In the genomic region with DNA sequence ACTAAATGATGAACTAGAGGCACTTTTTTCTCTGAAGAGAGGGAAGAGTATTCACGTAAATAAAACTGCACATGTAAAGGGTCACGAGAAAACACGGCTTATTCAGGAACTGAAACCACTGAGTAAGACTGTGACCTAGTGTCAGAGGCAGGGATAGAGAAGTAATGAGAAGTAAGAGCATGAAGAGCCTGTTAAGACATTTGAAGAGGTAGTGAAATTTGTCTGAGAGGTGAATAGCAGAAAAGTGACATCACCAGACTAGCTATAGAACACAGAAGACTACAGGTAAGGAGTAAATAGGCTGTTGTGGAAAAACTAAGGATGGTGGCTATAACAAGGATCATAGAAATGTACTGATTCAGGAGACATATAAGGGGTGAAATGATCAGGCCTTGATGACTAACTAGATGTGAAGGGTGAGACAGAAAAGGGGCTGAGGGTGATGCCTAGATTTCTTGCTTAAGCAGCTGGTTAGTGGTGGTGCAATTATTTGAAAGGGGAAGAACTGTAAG, we compare ENCODE assay signal across 9 cellular contexts.
A peak's percentile ranks its signal among the peaks of the same experiment; 100 is the strongest.
DNase-seq lines count a peak whose midpoint lies in the region; ATAC-seq and TF ChIP-seq lines count a peak whose summit lies in the region.
"Had no signal": no experiment of that assay in that cellular context is flagged by ENCODE, and none has a peak within 500 bp of the region (broad histone marks: within the 10 kb centered on the region; RNA-seq: fewer than 3 reads in every experiment).

No MANE protein-coding gene starts in this region.

- peaks cover 33% of the 10 kb centered on the region for H3K36me3 Mint-ChIP-seq in activated CD8-positive, alpha-beta T cell treated with anti-CD3 and anti-CD28 coated beads for 36 hours (ENCODE audit: low read depth)
- H3K36me3 Mint-ChIP-seq in activated CD8-positive, alpha-beta T cell treated with anti-CD3 and anti-CD28 coated beads, Interleukin-2, amount 10 ng/mL, durations not matched to agents 7 days and 5 days (ENCODE audit: low read depth), result peaks cover 44% of the 10 kb centered on the region
- peaks cover 67% of the 10 kb centered on the region for H3K36me3 Mint-ChIP-seq in stimulated activated naive CD8-positive, alpha-beta T cell treated with anti-CD3 and anti-CD28 coated beads, Interleukin-15, Interleukin-2, amounts not matched to agents 100 ng/mL and 50 ng/mL, for 24 hours (ENCODE audit: low read depth)
- H3K36me3 Mint-ChIP-seq in progenitor cell of endocrine pancreas (ENCODE audit: insufficient read depth), result peaks cover 43% of the 10 kb centered on the region
- no peaks in the 10 kb centered on the region for H3K36me3 Mint-ChIP-seq in Calu3 (ENCODE audit: insufficient read depth, unreplicated experiment)

- H3K27me3 Mint-ChIP-seq in activated CD8-positive, alpha-beta T cell treated with anti-CD3 and anti-CD28 coated beads for 36 hours, result no peaks in the 10 kb centered on the region
- H3K27me3 Mint-ChIP-seq in activated CD8-positive, alpha-beta T cell treated with anti-CD3 and anti-CD28 coated beads, Interleukin-2, amount 10 ng/mL, durations not matched to agents 7 days and 5 days (ENCODE audit: low read depth), result no peaks in the 10 kb centered on the region
- H3K27me3 Mint-ChIP-seq in stimulated activated naive CD8-positive, alpha-beta T cell treated with anti-CD3 and anti-CD28 coated beads, Interleukin-15, Interleukin-2, amounts not matched to agents 100 ng/mL and 50 ng/mL, for 24 hours, result no peaks in the 10 kb centered on the region
- H3K27me3 Mint-ChIP-seq in progenitor cell of endocrine pancreas (no peaks in the 10 kb centered on the region), Calu3 (ENCODE audit: unreplicated experiment) (no peaks in the 10 kb centered on the region)

- H3K79me2 ChIP-seq in SU-DHL-6 (ENCODE audit: insufficient read depth, low read length), result no peaks in the 10 kb centered on the region

- peak overlapping the region; percentile 67 for H3K27ac Mint-ChIP-seq in activated CD8-positive, alpha-beta T cell treated with anti-CD3 and anti-CD28 coated beads for 36 hours
- no peak overlapping the region for H3K27ac Mint-ChIP-seq in activated CD8-positive, alpha-beta T cell treated with anti-CD3 and anti-CD28 coated beads, Interleukin-2, amount 10 ng/mL, durations not matched to agents 7 days and 5 days
- H3K27ac Mint-ChIP-seq in stimulated activated naive CD8-positive, alpha-beta T cell treated with anti-CD3 and anti-CD28 coated beads, Interleukin-15, Interleukin-2, amounts not matched to agents 100 ng/mL and 50 ng/mL, for 24 hours, result peak overlapping the region; percentile 47
- H3K27ac Mint-ChIP-seq in progenitor cell of endocrine pancreas (no peak overlapping the region), Calu3 (ENCODE audit: unreplicated experiment) (no peak overlapping the region)

- peak; percentile 92 for ATAC-seq in activated CD8-positive, alpha-beta T cell treated with anti-CD3 and anti-CD28 coated beads for 36 hours
- ATAC-seq in activated CD8-positive, alpha-beta T cell treated with anti-CD3 and anti-CD28 coated beads, Interleukin-2, amount 10 ng/mL, durations not matched to agents 7 days and 5 days, result no peak
- ATAC-seq in HG03025 (IDR thresholded peaks at IDR 0.05; ENCODE audit: low FRiP score, unreplicated experiment), result peak; percentile 100

- TF ChIP-seq POLR2A in esophagus muscularis mucosa (IDR thresholded peaks at IDR 0.05; ENCODE audit: low read depth), result no peak

- intact Hi-C loops in activated CD8-positive, alpha-beta T cell treated with anti-CD3 and anti-CD28 coated beads for 36 hours (cut with micrococcal nuclease), result no loop called here
- intact Hi-C loops in esophagus muscularis mucosa (cut with DNase I) (no loop called here), Calu3 (cut with micrococcal nuclease; ENCODE audit: unreplicated experiment) (no loop called here)

- TF ChIP-seq CTCF in activated CD8-positive, alpha-beta T cell treated with anti-CD3 and anti-CD28 coated beads for 36 hours (IDR thresholded peaks at IDR 0.05), result no peak
- TF ChIP-seq CTCF in SU-DHL-6 (IDR thresholded peaks at IDR 0.05; ENCODE audit: insufficient read depth, low read length, poor library complexity, severe bottlenecking) (no peak), esophagus muscularis mucosa (IDR thresholded peaks at IDR 0.05) (no peak), progenitor cell of endocrine pancreas (IDR thresholded peaks at IDR 0.05; ENCODE audit: unreplicated experiment) (no peak), Calu3 (IDR thresholded peaks at IDR 0.05; ENCODE audit: unreplicated experiment) (no peak)

- H3K27me3 ChIP-seq in SU-DHL-6 (ENCODE audit: low read length) (no peaks in the 10 kb centered on the region), esophagus muscularis mucosa (no peaks in the 10 kb centered on the region)
- H3K27me3 ChIP-seq: SJSA1 had no signal

- H3K4me3 Mint-ChIP-seq in activated CD8-positive, alpha-beta T cell treated with anti-CD3 and anti-CD28 coated beads for 36 hours, result no peak overlapping the region
- H3K4me3 Mint-ChIP-seq in activated CD8-positive, alpha-beta T cell treated with anti-CD3 and anti-CD28 coated beads, Interleukin-2, amount 10 ng/mL, durations not matched to agents 7 days and 5 days, result no peak overlapping the region
- peak overlapping the region; percentile 1 for H3K4me3 Mint-ChIP-seq in stimulated activated naive CD8-positive, alpha-beta T cell treated with anti-CD3 and anti-CD28 coated beads, Interleukin-15, Interleukin-2, amounts not matched to agents 100 ng/mL and 50 ng/mL, for 24 hours
- no peak overlapping the region for H3K4me3 Mint-ChIP-seq in progenitor cell of endocrine pancreas (ENCODE audit: low read depth)
- H3K4me3 Mint-ChIP-seq in Calu3 (ENCODE audit: low read depth, unreplicated experiment), result no peak overlapping the region

- BruUV-seq in Calu3 (replicated peaks; lab: Mats Ljungman, UMichigan), result no TSS peak

- peaks cover 6% of the 10 kb centered on the region for H3F3A ChIP-seq in SU-DHL-6 (ENCODE audit: insufficient read depth)

- DNase-seq in activated CD8-positive, alpha-beta T cell treated with anti-CD3 and anti-CD28 coated beads for 36 hours, result no peak
- no peak for DNase-seq in activated CD8-positive, alpha-beta T cell treated with anti-CD3 and anti-CD28 coated beads, Interleukin-2, amount 10 ng/mL, durations not matched to agents 7 days and 5 days
- DNase-seq in esophagus muscularis mucosa (ENCODE audit: extremely low spot score) (no peak), progenitor cell of endocrine pancreas (ENCODE audit: low spot score, unreplicated experiment) (no peak), Calu3 (no peak)

- 83% methylated on average over 3 of the region's 3 CpGs for WGBS in esophagus muscularis mucosa

- H2AFZ ChIP-seq in SU-DHL-6 (ENCODE audit: low read depth, low read length, severe bottlenecking), result no peak overlapping the region

- peak overlapping the region; percentile 65 for H3K27ac ChIP-seq in SU-DHL-6 (ENCODE audit: low read depth, low read length)
- peak overlapping the region in 2 of 4 donors; percentile 7 to 12 for H3K27ac ChIP-seq in esophagus muscularis mucosa (replicated peaks in 1 of 4)
- H3K27ac ChIP-seq: SJSA1 had no signal

- no peak overlapping the region for H3K9ac ChIP-seq in SU-DHL-6 (ENCODE audit: low read length)

- H3K36me3 ChIP-seq in SU-DHL-6 (ENCODE audit: low read length) (peaks cover 28% of the 10 kb centered on the region), esophagus muscularis mucosa (peaks cover 20 to 75% (median 28%) of the 10 kb centered on the region in 4 donors)

- no peaks in the 10 kb centered on the region for H4K20me1 ChIP-seq in SU-DHL-6 (ENCODE audit: low read depth, low read length)

- H3K9me3 ChIP-seq in SU-DHL-6 (ENCODE audit: insufficient read depth, low read length) (no peaks in the 10 kb centered on the region), esophagus muscularis mucosa (no peaks in the 10 kb centered on the region)
- H3K9me3 ChIP-seq: SJSA1 had no signal

- CTCF ChIA-PET in activated CD8-positive, alpha-beta T cell treated with anti-CD3 and anti-CD28 coated beads for 36 hours (lab: Charles Lee), result no interaction called here
- CTCF ChIA-PET in activated CD8-positive, alpha-beta T cell treated with anti-CD3 and anti-CD28 coated beads, Interleukin-2, amount 10 ng/mL, durations not matched to agents 7 days and 5 days (lab: Charles Lee), result no interaction called here
- CTCF ChIA-PET in Calu3 (lab: Charles Lee), result no interaction called here

- POLR2A ChIA-PET in activated CD8-positive, alpha-beta T cell treated with anti-CD3 and anti-CD28 coated beads for 36 hours (lab: Charles Lee), result no interaction called here
- POLR2A ChIA-PET in activated CD8-positive, alpha-beta T cell treated with anti-CD3 and anti-CD28 coated beads, Interleukin-2, amount 10 ng/mL, durations not matched to agents 7 days and 5 days (lab: Charles Lee), result no interaction called here

- H3K9me2 ChIP-seq in SU-DHL-6 (replicated peaks; ENCODE audit: insufficient read depth, low read length), result no peaks in the 10 kb centered on the region

- H3K9me3 Mint-ChIP-seq in activated CD8-positive, alpha-beta T cell treated with anti-CD3 and anti-CD28 coated beads for 36 hours, result no peaks in the 10 kb centered on the region
- no peaks in the 10 kb centered on the region for H3K9me3 Mint-ChIP-seq in activated CD8-positive, alpha-beta T cell treated with anti-CD3 and anti-CD28 coated beads, Interleukin-2, amount 10 ng/mL, durations not matched to agents 7 days and 5 days (ENCODE audit: insufficient read depth)
- no peaks in the 10 kb centered on the region for H3K9me3 Mint-ChIP-seq in stimulated activated naive CD8-positive, alpha-beta T cell treated with anti-CD3 and anti-CD28 coated beads, Interleukin-15, Interleukin-2, amounts not matched to agents 100 ng/mL and 50 ng/mL, for 24 hours
- H3K9me3 Mint-ChIP-seq in progenitor cell of endocrine pancreas (ENCODE audit: low read depth) (no peaks in the 10 kb centered on the region), Calu3 (ENCODE audit: low read depth, unreplicated experiment) (no peaks in the 10 kb centered on the region)

- TF ChIP-seq EP300 in esophagus muscularis mucosa (IDR thresholded peaks at IDR 0.05), result no peak

- H3K4me1 ChIP-seq in esophagus muscularis mucosa, result peaks cover 0 to 12% (median 8%) of the 10 kb centered on the region in 4 donors
- H3K4me1 ChIP-seq: SJSA1 had no signal

- peaks cover 30% of the 10 kb centered on the region for H3K4me1 Mint-ChIP-seq in activated CD8-positive, alpha-beta T cell treated with anti-CD3 and anti-CD28 coated beads for 36 hours (ENCODE audit: low read depth)
- peaks cover 5% of the 10 kb centered on the region for H3K4me1 Mint-ChIP-seq in activated CD8-positive, alpha-beta T cell treated with anti-CD3 and anti-CD28 coated beads, Interleukin-2, amount 10 ng/mL, durations not matched to agents 7 days and 5 days (ENCODE audit: low read depth)
- H3K4me1 Mint-ChIP-seq in stimulated activated naive CD8-positive, alpha-beta T cell treated with anti-CD3 and anti-CD28 coated beads, Interleukin-15, Interleukin-2, amounts not matched to agents 100 ng/mL and 50 ng/mL, for 24 hours (ENCODE audit: low read depth), result peaks cover 29% of the 10 kb centered on the region
- H3K4me1 Mint-ChIP-seq in progenitor cell of endocrine pancreas (ENCODE audit: low read depth) (no peaks in the 10 kb centered on the region), Calu3 (ENCODE audit: low read depth, unreplicated experiment) (no peaks in the 10 kb centered on the region)

- H3K4me3 ChIP-seq in SU-DHL-6 (ENCODE audit: insufficient read depth, low read length, poor library complexity, severe bottlenecking) (no peak overlapping the region), esophagus muscularis mucosa (no peak overlapping the region)
- H3K4me3 ChIP-seq: SJSA1 had no signal

- peak overlapping the region; percentile 58 for H3K4me2 ChIP-seq in SU-DHL-6 (ENCODE audit: low read depth, low read length, poor library complexity, severe bottlenecking)

Comparison
In these comparisons a context has a peak if more than half of its experiments do, and no peak if none do; other contexts are left out.
1. H3K27ac Mint-ChIP-seq: peak in activated CD8-positive, alpha-beta T cell treated with anti-CD3 and anti-CD28 coated beads for 36 hours (single experiment) and stimulated activated naive CD8-positive, alpha-beta T cell treated with anti-CD3 and anti-CD28 coated beads, Interleukin-15, Interleukin-2, amounts not matched to agents 100 ng/mL and 50 ng/mL, for 24 hours (single experiment); none in activated CD8-positive, alpha-beta T cell treated with anti-CD3 and anti-CD28 coated beads, Interleukin-2, amount 10 ng/mL, durations not matched to agents 7 days and 5 days (single experiment), progenitor cell of endocrine pancreas (single experiment) and Calu3 (single experiment).